Comparison of ENCODE assay signal across 34 cellular contexts in genomic region chr9:36112516-36112915, GRCh38. TPM values are rescaled to one million over a fixed set of nuclear protein-coding genes. Genes with fewer than 3 reads are reported as not detected.
"Had no signal": no experiment of that assay in that cellular context is flagged by ENCODE, and none has a peak within 500 bp of the region (broad histone marks: within the 10 kb centered on the region; RNA-seq: fewer than 3 reads in every experiment).

No MANE protein-coding gene starts in this region.

- H2AFZ ChIP-seq: parathyroid adenoma had no signal

- H3K9ac ChIP-seq: parathyroid adenoma had no signal

- DNase-seq: hypothalamus; immature natural killer cell; kidney; left colon; left lung; lower lobe of right lung; mammary epithelial cell; mesenchymal stem cell; midbrain; mucosa of descending colon; naive thymus-derived CD4-positive, alpha-beta T cell; occipital lobe; stimulated activated CD4-positive, alpha-beta T cell treated with anti-CD3 and anti-CD28 coated beads, Interleukin-12 subunit alpha, Interleukin-12 subunit beta, amount 100 ng/mL, for 4 hours; stimulated activated CD4-positive, alpha-beta T cell treated with anti-CD3 and anti-CD28 coated beads, Interleukin-15, amount 100 ng/mL, for 24 hours; stimulated activated CD4-positive, alpha-beta T cell treated with anti-CD3 and anti-CD28 coated beads, Interleukin-2, amount 100 ng/mL, for 24 hours; stimulated activated CD4-positive, alpha-beta T cell treated with anti-CD3 and anti-CD28 coated beads, Interleukin-4, amount 100 ng/mL, for 1 hour; stimulated activated naive B cell treated with anti-CD40 and anti-IgM and Interleukin-4, amounts not matched to agents 10 μg/mL and 1 μg/mL and 100 μg/mL, for 72 hours; stimulated activated naive CD8-positive, alpha-beta T cell treated with anti-CD3 and anti-CD28 coated beads, Interleukin-15, Interleukin-2, amounts not matched to agents 100 U/mL and 50 U/mL, for 24 hours; stomach; testis; thyroid gland; transverse colon; upper lobe of left lung had no signal

- H3K79me2 ChIP-seq: parathyroid adenoma had no signal

- H3K36me3 ChIP-seq: left lung, neutrophil, right atrium auricular region, thyroid gland, transverse colon had no signal

- H3K27ac ChIP-seq: left lung, lower lobe of right lung, neutrophil, parathyroid adenoma, right atrium auricular region, skin epidermis, stomach, testis, thyroid gland, transverse colon, upper lobe of left lung, vagina had no signal

- H3K9me3 ChIP-seq: left lung, lower lobe of right lung, mucosa of descending colon, neutrophil, right atrium auricular region, stomach, testis, thyroid gland, transverse colon, upper lobe of left lung, vagina had no signal

- H3K4me3 ChIP-seq: left lung, lower lobe of right lung, mucosa of descending colon, right atrium auricular region, skin epidermis, stomach, testis, thyroid gland, transverse colon, upper lobe of left lung, vagina had no signal

- H3K4me1 ChIP-seq: left lung, lower lobe of right lung, parathyroid adenoma, right atrium auricular region, stomach, testis, transverse colon, upper lobe of left lung, vagina had no signal

- H3K27me3 ChIP-seq: left lung, neutrophil, right atrium auricular region, stomach, testis, thyroid gland, transverse colon, upper lobe of left lung, vagina had no signal

- H3K36me3 Mint-ChIP-seq: natural killer cell treated with Interleukin-12 subunit alpha and Interleukin-12 subunit beta and Interleukin-15 and Interleukin-18, amount 100 ng/mL, for 72 hours had no signal

- H3K27ac Mint-ChIP-seq: immature natural killer cell; natural killer cell treated with Interleukin-12 subunit alpha and Interleukin-12 subunit beta and Interleukin-15 and Interleukin-18, amount 100 ng/mL, for 72 hours; progenitor cell of endocrine pancreas; stimulated activated naive B cell treated with anti-CD40 and anti-IgM and Interleukin-4, amounts not matched to agents 10 μg/mL and 1 μg/mL and 100 μg/mL, for 72 hours had no signal

- H3K4me1 Mint-ChIP-seq: immature natural killer cell had no signal

- ATAC-seq: left colon; left lung; lower lobe of right lung; mucosa of descending colon; naive thymus-derived CD4-positive, alpha-beta T cell; natural killer cell treated with Interleukin-12 subunit alpha and Interleukin-12 subunit beta and Interleukin-15 and Interleukin-18, amount 100 ng/mL, for 72 hours; sciatic nerve; stimulated activated naive B cell treated with anti-CD40 and anti-IgM and Interleukin-4, amounts not matched to agents 10 μg/mL and 1 μg/mL and 100 μg/mL, for 72 hours; stimulated activated naive CD8-positive, alpha-beta T cell treated with anti-CD3 and anti-CD28 coated beads, Interleukin-15, Interleukin-2, amounts not matched to agents 100 U/mL and 50 U/mL, for 24 hours had no signal

- H3K27me3 Mint-ChIP-seq: naive thymus-derived CD4-positive, alpha-beta T cell; natural killer cell treated with Interleukin-12 subunit alpha and Interleukin-12 subunit beta and Interleukin-15 and Interleukin-18, amount 100 ng/mL, for 72 hours; progenitor cell of endocrine pancreas; stimulated activated naive B cell treated with anti-CD40 and anti-IgM and Interleukin-4, amounts not matched to agents 10 μg/mL and 1 μg/mL and 100 μg/mL, for 72 hours had no signal

- H3K4me3 Mint-ChIP-seq: immature natural killer cell; naive thymus-derived CD4-positive, alpha-beta T cell; natural killer cell treated with Interleukin-12 subunit alpha and Interleukin-12 subunit beta and Interleukin-15 and Interleukin-18, amount 100 ng/mL, for 72 hours; neural crest cell; stimulated activated naive B cell treated with anti-CD40 and anti-IgM and Interleukin-4, amounts not matched to agents 10 μg/mL and 1 μg/mL and 100 μg/mL, for 72 hours had no signal

- H3K9me3 Mint-ChIP-seq: immature natural killer cell; naive thymus-derived CD4-positive, alpha-beta T cell; natural killer cell treated with Interleukin-12 subunit alpha and Interleukin-12 subunit beta and Interleukin-15 and Interleukin-18, amount 100 ng/mL, for 72 hours; neural crest cell; stimulated activated naive B cell treated with anti-CD40 and anti-IgM and Interleukin-4, amounts not matched to agents 10 μg/mL and 1 μg/mL and 100 μg/mL, for 72 hours had no signal

RNA-seq across cellular contexts. Expression of gene CCIN, which starts 56.7 kb away (rescaled TPM):
- total RNA-seq: liver, mammary epithelial cell, neural crest cell, occipital lobe, osteocyte, progenitor cell of endocrine pancreas, right atrium auricular region, sciatic nerve, transverse colon, vagina had no signal
- polyA plus RNA-seq: liver, mammary epithelial cell had no signal
